In the genomic region with DNA sequence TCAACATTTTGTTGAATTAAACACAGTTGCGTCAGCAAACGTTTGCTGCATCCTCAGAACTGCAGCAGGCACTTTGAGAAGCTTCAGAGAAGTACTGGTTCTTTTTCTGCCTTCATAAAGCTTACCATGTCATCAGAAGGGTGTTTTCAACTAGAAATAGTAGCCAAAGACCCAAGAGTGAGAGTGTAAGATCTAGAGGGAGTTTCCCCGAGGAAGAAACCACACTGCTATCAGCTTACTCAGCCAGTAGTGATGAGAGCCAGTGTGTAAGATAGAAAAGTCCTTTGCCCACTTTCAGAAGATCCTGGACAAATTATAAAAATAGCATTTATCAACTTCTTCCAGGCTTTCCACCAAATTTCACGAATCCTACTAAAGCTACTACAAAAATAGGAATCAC, we compare ENCODE assay signal across 1 cellular context.
TF ChIP-seq lines count a peak whose summit lies in the region.

No MANE protein-coding gene starts in this region.

TF ChIP-seq in IMR-90, 13 proteins besides CTCF, POLR2A, EP300 and RAD21 (continued from another document):
- TF ChIP-seq ELK1 (IDR thresholded peaks at IDR 0.05; ENCODE audit: borderline replicate concordance, low read depth, low read length) (no peak), MAZ (IDR thresholded peaks at IDR 0.05; ENCODE audit: borderline replicate concordance, low read depth, low read length) (no peak), FOS (IDR thresholded peaks at IDR 0.05; ENCODE audit: low read depth, low read length) (no peak), BHLHE40 (IDR thresholded peaks at IDR 0.05; ENCODE audit: low read depth, low read length) (no peak)
